18 cellular contexts compared by ENCODE assay signal in genomic region chr1:91798241-91798648, GRCh38.
DNase-seq lines count a peak whose midpoint lies in the region; ATAC-seq and TF ChIP-seq lines count a peak whose summit lies in the region.
"Had no signal": no experiment of that assay in that cellular context is flagged by ENCODE, and none has a peak within 500 bp of the region (broad histone marks: within the 10 kb centered on the region; RNA-seq: fewer than 3 reads in every experiment).

No MANE protein-coding gene starts in this region.

- H2BK120ac ChIP-seq in H9 (ENCODE audit: low read depth, low read length, poor library complexity, severe bottlenecking): no peak overlapping the region

- no peak overlapping the region for H2BK20ac ChIP-seq in H9 (ENCODE audit: low read depth, low read length, poor library complexity, severe bottlenecking)

- H3K79me2 ChIP-seq in H9 (ENCODE audit: insufficient read depth, low read length): no peaks in the 10 kb centered on the region

- no peak overlapping the region for H3K23ac ChIP-seq in H9 (ENCODE audit: insufficient read length, low read depth, low read length)

- H2BK5ac ChIP-seq in H9 (ENCODE audit: insufficient read length, low read length): no peak overlapping the region

- H3K56ac ChIP-seq in H9 (ENCODE audit: insufficient read length, low read depth, low read length): no peak overlapping the region

- H3K27me3 ChIP-seq in H9 (ENCODE audit: insufficient read depth, low read length) (no peaks in the 10 kb centered on the region), gastrocnemius medialis (no peaks in the 10 kb centered on the region), ovary (no peaks in the 10 kb centered on the region)
- H3K27me3 ChIP-seq: pancreas had no signal

- H3K9ac ChIP-seq in H9 (ENCODE audit: extremely low read depth, insufficient read length, low read length): no peak overlapping the region

- no peaks in the 10 kb centered on the region for H4K20me1 ChIP-seq in H9 (ENCODE audit: control insufficient read depth, insufficient read depth, insufficient read length)

- H3K9me3 ChIP-seq in H9 (ENCODE audit: control insufficient read depth, low read depth, low read length) (no peaks in the 10 kb centered on the region), gastrocnemius medialis (no peaks in the 10 kb centered on the region), ovary (no peaks in the 10 kb centered on the region)
- H3K9me3 ChIP-seq: mucosa of descending colon, pancreas had no signal

- no peak overlapping the region for H2AFZ ChIP-seq in H9 (ENCODE audit: low read length)

- no peaks in the 10 kb centered on the region; the same call in 1 of the 2 replicates for H3K27me3 Mint-ChIP-seq in H9 (ENCODE audit: low read depth)

- no peaks in the 10 kb centered on the region for H3K23me2 ChIP-seq in H9 (ENCODE audit: insufficient read length, low read depth, low read length, poor library complexity, severe bottlenecking)

- H3K27ac ChIP-seq in H9 (ENCODE audit: insufficient read length, low read depth, low read length) (no peak overlapping the region), gastrocnemius medialis (peak overlapping the region; percentile 19 to 64 (median 42)), ovary (no peak overlapping the region)
- H3K27ac ChIP-seq: pancreas had no signal

- ATAC-seq in left ventricle myocardium superior (peak; percentile 53), gastrocnemius medialis (peak in 1 of 2 donors; percentile 39), GM18870 (IDR thresholded peaks at IDR 0.05; ENCODE audit: unreplicated experiment) (no peak)
- ATAC-seq: mucosa of descending colon had no signal

- no peak overlapping the region for H4K91ac ChIP-seq in H9 (ENCODE audit: insufficient read length, low read depth, low read length)

- H3K18ac ChIP-seq in H9 (ENCODE audit: insufficient read length, low read depth, low read length): no peak overlapping the region

- H3K4me2 ChIP-seq in H9 (ENCODE audit: insufficient read depth, insufficient read length, low read length): no peak overlapping the region

- TF ChIP-seq POLR2A in gastrocnemius medialis (IDR thresholded peaks at IDR 0.05): no peak
- TF ChIP-seq POLR2A in ovary (IDR thresholded peaks at IDR 0.05): no peak

- H4K8ac ChIP-seq in H9 (replicated peaks; ENCODE audit: insufficient read length, low read depth, low read length): no peak overlapping the region

- no peaks in the 10 kb centered on the region for H3K36me3 ChIP-seq in gastrocnemius medialis
- no peaks in the 10 kb centered on the region for H3K36me3 ChIP-seq in ovary
- H3K36me3 ChIP-seq: pancreas had no signal

- no peak overlapping the region for H3K4me3 Mint-ChIP-seq in H9
- H3K4me3 Mint-ChIP-seq: activated naive CD4-positive, alpha-beta T cell treated with anti-CD3 and anti-CD28 coated beads for 36 hours had no signal

- intact Hi-C loops in left ventricle myocardium superior (cut with micrococcal nuclease): no loop called here
- intact Hi-C loops in gastrocnemius medialis (cut with DNase I; ENCODE audit: low total_unique reads): loop anchor here (5.0 to 10.0 kb wide), 3 partner anchors 34 to 283 kb away; no protein-coding TSS in a partner anchor
- intact Hi-C loops in ovary (cut with DNase I): loop anchor here in 1 of 4 donors (10.0 kb wide), 1 partner anchor 87 kb away; the partner anchor contains the start of gene TGFBR3

- H3K4me1 ChIP-seq in H9 (ENCODE audit: insufficient read depth, low read length) (peaks cover 5% of the 10 kb centered on the region; the same call in 1 of the 2 replicates), gastrocnemius medialis (peaks cover 62 to 64% of the 10 kb centered on the region in 2 donors), ovary (ENCODE audit: insufficient read depth) (peaks cover 15% of the 10 kb centered on the region)

- WGBS in H9 (ENCODE audit: extremely low coverage, insufficient read length, low lambda C conversion rate): no CpG with 5 or more reads among the region's 5 CpGs
- 85 to 92% (median 91%) methylated on average over 5 of the region's 5 CpGs for WGBS in ovary, 3 donors

- peaks cover 0 to 4% of the 10 kb centered on the region in 2 experiments; a peak in 2 of 5 replicates for H3K9me3 Mint-ChIP-seq in H9

- H4K5ac ChIP-seq in H9 (ENCODE audit: insufficient read length, low read depth, low read length): no peak overlapping the region

- H3K79me1 ChIP-seq in H9 (ENCODE audit: insufficient read depth, low read depth, low read length, poor library complexity, severe bottlenecking): no peaks in the 10 kb centered on the region

- TF ChIP-seq EP300 in ovary (IDR thresholded peaks at IDR 0.05): no peak

- no peak overlapping the region for H3K4me3 ChIP-seq in cardiac fibroblast (replicated peaks in 1 of 2; ENCODE audit: low read depth in 2 of 2, low read length in 2 of 2)
- no peak overlapping the region for H3K4me3 ChIP-seq in gastrocnemius medialis
- H3K4me3 ChIP-seq in ovary: no peak overlapping the region
- H3K4me3 ChIP-seq: mucosa of descending colon, pancreas had no signal

- H2BK15ac ChIP-seq in H9 (ENCODE audit: low read depth, low read length): no peak overlapping the region

- H3K14ac ChIP-seq in H9 (ENCODE audit: insufficient read depth, low read length): no peak overlapping the region

- no peak overlapping the region for H2AK5ac ChIP-seq in H9 (ENCODE audit: insufficient read length, low read length)

- H2BK12ac ChIP-seq in H9 (ENCODE audit: insufficient read length, low read depth, low read length): no peak overlapping the region

- in situ Hi-C loops in gastrocnemius medialis (cut with MboI; ENCODE audit: low sequenced_read_pairs in 4 of 4): no loop called here

- H3K36me3 Mint-ChIP-seq in H9 (ENCODE audit: insufficient read depth in 1 of 3, low read depth in 3 of 3): peaks cover 1 to 9% (median 6%) of the 10 kb centered on the region in 3 experiments; a peak in 4 of 7 replicates

- H3K4ac ChIP-seq in H9 (ENCODE audit: low read depth, low read length): no peak overlapping the region

- H3K27ac Mint-ChIP-seq in H9: peak overlapping the region; percentile 3 to 86 (median 38); a peak in 3 of 7 replicates
- H3K27ac Mint-ChIP-seq: activated naive CD4-positive, alpha-beta T cell treated with anti-CD3 and anti-CD28 coated beads for 36 hours had no signal

- no peak overlapping the region for H3T11ph ChIP-seq in H9 (ENCODE audit: low read length)

- peaks cover 12 to 15% of the 10 kb centered on the region in 2 experiments for H3K4me1 Mint-ChIP-seq in H9

- TF ChIP-seq CTCF in H9 (conservative IDR thresholded peaks at IDR 0.05): no peak
- no peak for TF ChIP-seq CTCF in cardiac fibroblast (IDR thresholded peaks at IDR 0.05; ENCODE audit: low read depth, low read length)
- no peak for TF ChIP-seq CTCF in gastrocnemius medialis (IDR thresholded peaks at IDR 0.05 in 4 of 5, conservative IDR thresholded peaks at IDR 0.05 in 1 of 5)
- TF ChIP-seq CTCF in ovary (IDR thresholded peaks at IDR 0.05): no peak

- no peak for DNase-seq in H9
- DNase-seq in cardiac fibroblast (ENCODE audit: low read depth in 2 of 2): peak; percentile 60 to 76
- no peak for DNase-seq in left ventricle myocardium superior
- DNase-seq in gastrocnemius medialis: no peak
- no peak for DNase-seq in ovary
- no peak for DNase-seq in MV-4-11 (lab: John Stamatoyannopoulos, UW)
- no peak for DNase-seq in stimulated activated CD4-positive, alpha-beta T cell treated with anti-CD3 and anti-CD28 coated beads, Interleukin-4, amount 100 ng/mL, for 24 hours
- DNase-seq: activated naive CD4-positive, alpha-beta T cell treated with anti-CD3 and anti-CD28 coated beads for 36 hours; caudate nucleus; DMS53; head of caudate nucleus; Karpas-422; kidney; mucosa of descending colon; NCI-H1436 treated with DMSO at 0.1 percent for 48 hours; pancreas; SHP77 had no signal

Comparison
In these comparisons a context has a peak if more than half of its experiments do, and no peak if none do; other contexts are left out.
1. DNase-seq: peak in cardiac fibroblast (2 of 2); none in H9 (single experiment), left ventricle myocardium superior (single experiment), gastrocnemius medialis (0 of 2), ovary (0 of 5), MV-4-11 (single experiment) and stimulated activated CD4-positive, alpha-beta T cell treated with anti-CD3 and anti-CD28 coated beads, Interleukin-4, amount 100 ng/mL, for 24 hours (single experiment).
2. H3K27ac ChIP-seq: peak in gastrocnemius medialis (4 of 4); none in H9 (single experiment) and ovary (0 of 2).